ENCODE assay signal across 23 cellular contexts in the genomic region with DNA sequence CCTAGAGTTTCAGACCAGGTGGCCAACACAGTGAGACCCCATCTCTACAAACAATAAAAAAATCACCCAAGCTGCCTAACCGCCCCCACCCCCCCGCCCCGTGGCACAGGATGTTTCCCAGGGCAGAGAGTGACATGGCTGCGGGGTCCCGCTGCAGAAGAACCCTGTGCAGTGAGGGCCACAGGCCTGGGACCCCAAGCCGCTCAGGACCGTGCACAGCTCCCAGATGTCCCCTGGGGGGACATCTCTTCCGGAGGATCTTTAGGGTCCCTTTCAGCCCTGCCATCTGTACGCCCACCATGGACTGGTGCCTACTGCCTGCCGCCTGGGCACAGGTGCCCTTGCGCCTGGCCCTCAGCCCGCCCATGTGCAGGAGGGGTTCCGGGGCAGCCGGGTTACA.
"Had no signal": no experiment of that assay in that cellular context is flagged by ENCODE, and none has a peak within 500 bp of the region (broad histone marks: within the 10 kb centered on the region; RNA-seq: fewer than 3 reads in every experiment).

No MANE protein-coding gene starts in this region.

- DNase-seq: activated CD4-positive, alpha-beta T cell treated with anti-CD3 and anti-CD28 coated beads for 36 hours; activated CD8-positive, alpha-beta T cell treated with anti-CD3 and anti-CD28 coated beads, Interleukin-2, amount 10 ng/mL, durations not matched to agents 7 days and 5 days; activated naive CD4-positive, alpha-beta T cell treated with Interleukin-2 at 50 U/mL for 16 hours; activated T-cell treated with anti-CD3 and anti-CD28 coated beads, Interleukin-2, amount 50 U/mL, for 72 hours; amygdala; IMR-90; Kasumi-1; KBM-7; NCI-H1105 treated with DMSO at 0.1 percent for 48 hours; NCI-H146; NCI-H187 treated with DMSO at 0.1 percent for 48 hours; NCI-H2081 treated with DMSO at 0.1 percent for 48 hours; NCI-H446; NCI-H524; Right ventricle myocardium superior; SJCRH30; SK-N-SH; T-helper 1 cell had no signal

- H3K9me3 Mint-ChIP-seq: activated T-cell treated with anti-CD3 and anti-CD28 coated beads, Interleukin-2, amount 50 U/mL, for 72 hours had no signal

- H3K27ac ChIP-seq: Peyer's patch, RWPE1, SJCRH30, VCaP had no signal

- H3K27ac Mint-ChIP-seq: activated CD4-positive, alpha-beta T cell treated with anti-CD3 and anti-CD28 coated beads for 36 hours; activated CD8-positive, alpha-beta T cell treated with anti-CD3 and anti-CD28 coated beads, Interleukin-2, amount 10 ng/mL, durations not matched to agents 7 days and 5 days; activated naive CD8-positive, alpha-beta T cell; activated T-cell treated with anti-CD3 and anti-CD28 coated beads, Interleukin-2, amount 50 U/mL, for 72 hours had no signal

- H3K4me3 ChIP-seq: Peyer's patch, SJCRH30 had no signal

- H3K9me3 ChIP-seq: Peyer's patch, SJCRH30, SK-N-SH had no signal

- H3K36me3 ChIP-seq: Peyer's patch, SJCRH30 had no signal

- ATAC-seq: activated CD4-positive, alpha-beta T cell treated with anti-CD3 and anti-CD28 coated beads for 36 hours; activated CD8-positive, alpha-beta T cell treated with anti-CD3 and anti-CD28 coated beads, Interleukin-2, amount 10 ng/mL, durations not matched to agents 7 days and 5 days; activated T-cell treated with anti-CD3 and anti-CD28 coated beads, Interleukin-2, amount 50 U/mL, for 72 hours had no signal

- H3K4me1 ChIP-seq: Peyer's patch, SJCRH30 had no signal

- H3K36me3 Mint-ChIP-seq: activated naive CD8-positive, alpha-beta T cell; brain had no signal

- H3K27me3 ChIP-seq: Peyer's patch had no signal
